ENCODE assay signal across 14 cellular contexts in the genomic region with DNA sequence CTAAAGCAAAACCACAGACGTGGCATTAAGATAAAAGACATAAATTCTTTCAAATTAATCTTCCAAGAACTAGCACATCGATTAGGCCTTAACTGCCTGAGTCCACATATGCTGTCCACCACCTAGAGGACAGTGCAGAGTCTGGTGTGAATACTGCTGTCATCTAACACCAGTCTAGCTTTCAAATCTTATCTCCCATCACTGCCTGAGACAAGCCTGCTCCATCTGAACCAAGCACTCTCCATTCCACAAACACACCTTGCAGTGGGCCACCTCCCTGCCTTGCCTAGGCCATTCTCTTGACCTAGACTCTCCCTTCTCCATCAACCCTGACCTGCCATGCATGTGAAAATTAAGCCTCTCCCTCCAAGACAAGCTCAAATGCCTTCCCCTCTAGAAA.
DNase-seq lines count a peak whose midpoint lies in the region; ATAC-seq and TF ChIP-seq lines count a peak whose summit lies in the region.
"Had no signal": no experiment of that assay in that cellular context is flagged by ENCODE, and none has a peak within 500 bp of the region (broad histone marks: within the 10 kb centered on the region; RNA-seq: fewer than 3 reads in every experiment).

No MANE protein-coding gene starts in this region.

- H2AFZ ChIP-seq in DND-41 (ENCODE audit: low read depth, low read length): no peak overlapping the region

- 45 to 58% methylated on average over 2 of the region's 2 CpGs for WGBS in upper lobe of left lung, 2 donors

- ATAC-seq in DND-41 (ENCODE audit: insufficient read depth, low read depth) (no peak), lower lobe of right lung (no peak), upper lobe of left lung (ENCODE audit: low FRiP score in 2 of 2) (no peak), GM21786 (IDR thresholded peaks at IDR 0.05; ENCODE audit: unreplicated experiment) (no peak)
- ATAC-seq: GM12878 had no signal

- H4K20me1 ChIP-seq in DND-41 (ENCODE audit: insufficient read depth, low read length): no peaks in the 10 kb centered on the region

- H3K4me1 ChIP-seq in DND-41 (ENCODE audit: insufficient read depth, low read length) (no peaks in the 10 kb centered on the region), lower lobe of right lung (peaks cover 40% of the 10 kb centered on the region), upper lobe of left lung (peaks cover 16 to 37% (median 23%) of the 10 kb centered on the region in 4 donors)
- H3K4me1 ChIP-seq: HAP-1 had no signal

- H3K9me3 ChIP-seq in DND-41 (ENCODE audit: insufficient read depth, low read length, severe bottlenecking): no peaks in the 10 kb centered on the region
- H3K9me3 ChIP-seq in lower lobe of right lung: no peaks in the 10 kb centered on the region
- no peaks in the 10 kb centered on the region for H3K9me3 ChIP-seq in upper lobe of left lung
- H3K9me3 ChIP-seq: HAP-1 had no signal

- TF ChIP-seq CTCF in DND-41 (IDR thresholded peaks at IDR 0.05; ENCODE audit: borderline replicate concordance, extremely low read depth, low read length, poor library complexity, severe bottlenecking) (no peak), lower lobe of right lung (IDR thresholded peaks at IDR 0.05) (no peak), upper lobe of left lung (IDR thresholded peaks at IDR 0.05) (no peak)

- TF ChIP-seq EP300 in upper lobe of left lung (IDR thresholded peaks at IDR 0.05): no peak

- intact Hi-C loops in lower lobe of right lung (cut with DNase I): no loop called here

- TF ChIP-seq POLR2A in upper lobe of left lung (IDR thresholded peaks at IDR 0.05): no peak

- H3K36me3 ChIP-seq in DND-41 (ENCODE audit: insufficient read depth, low read length): peaks cover 40% of the 10 kb centered on the region
- no peaks in the 10 kb centered on the region for H3K36me3 ChIP-seq in lower lobe of right lung
- no peaks in the 10 kb centered on the region for H3K36me3 ChIP-seq in upper lobe of left lung
- H3K36me3 ChIP-seq: HAP-1 had no signal

- no peaks in the 10 kb centered on the region for H3K79me2 ChIP-seq in DND-41 (ENCODE audit: insufficient read depth, low read length)

- H3K27me3 ChIP-seq in DND-41 (ENCODE audit: insufficient read depth, low read length, poor library complexity) (no peaks in the 10 kb centered on the region), lower lobe of right lung (ENCODE audit: low read depth) (no peaks in the 10 kb centered on the region), upper lobe of left lung (no peaks in the 10 kb centered on the region)

- H3K4me2 ChIP-seq in DND-41 (ENCODE audit: insufficient read depth, low read length): no peak overlapping the region

- H3K27ac ChIP-seq in DND-41 (ENCODE audit: low read length) (peak overlapping the region; percentile 1; the same call in 1 of the 2 replicates), lower lobe of right lung (peak overlapping the region; percentile 76), upper lobe of left lung (peak overlapping the region; percentile 54 to 90 (median 68))
- H3K27ac ChIP-seq: HL-60 had no signal

- no peak overlapping the region for H3K4me3 ChIP-seq in DND-41 (ENCODE audit: low read depth in 1 of 2, low read length in 2 of 2)
- H3K4me3 ChIP-seq in lower lobe of right lung: no peak overlapping the region
- no peak overlapping the region for H3K4me3 ChIP-seq in upper lobe of left lung
- H3K4me3 ChIP-seq: GM12878, HAP-1 had no signal

- no peak overlapping the region for H3K9ac ChIP-seq in DND-41 (ENCODE audit: low read depth, low read length)

- no peak for DNase-seq in DND-41
- peak; percentile 56 for DNase-seq in SK-N-DZ (ENCODE audit: low spot score)
- no peak for DNase-seq in lower lobe of right lung
- DNase-seq in upper lobe of left lung: no peak
- no peak for DNase-seq in GM19238 (ENCODE audit: insufficient read length, low spot score)
- no peak for DNase-seq in stimulated activated CD4-positive, alpha-beta T cell treated with anti-CD3 and anti-CD28 coated beads, Interleukin-1b, Interleukin-23, amount 100 ng/mL, for 48 hours
- DNase-seq: C1 segment of cervical spinal cord; Calu3; CD4-positive, alpha-beta T cell; DMS 273 treated with DMSO at 0.1 percent for 48 hours had no signal

Comparison
In these comparisons a context has a peak if more than half of its experiments do, and no peak if none do; other contexts are left out.
1. H3K27ac ChIP-seq: peak in every context shown above with its lines; median percentile 76 in lower lobe of right lung; 68 in upper lobe of left lung; 1 in DND-41.